8 cellular contexts compared by ENCODE assay signal in the genomic region with DNA sequence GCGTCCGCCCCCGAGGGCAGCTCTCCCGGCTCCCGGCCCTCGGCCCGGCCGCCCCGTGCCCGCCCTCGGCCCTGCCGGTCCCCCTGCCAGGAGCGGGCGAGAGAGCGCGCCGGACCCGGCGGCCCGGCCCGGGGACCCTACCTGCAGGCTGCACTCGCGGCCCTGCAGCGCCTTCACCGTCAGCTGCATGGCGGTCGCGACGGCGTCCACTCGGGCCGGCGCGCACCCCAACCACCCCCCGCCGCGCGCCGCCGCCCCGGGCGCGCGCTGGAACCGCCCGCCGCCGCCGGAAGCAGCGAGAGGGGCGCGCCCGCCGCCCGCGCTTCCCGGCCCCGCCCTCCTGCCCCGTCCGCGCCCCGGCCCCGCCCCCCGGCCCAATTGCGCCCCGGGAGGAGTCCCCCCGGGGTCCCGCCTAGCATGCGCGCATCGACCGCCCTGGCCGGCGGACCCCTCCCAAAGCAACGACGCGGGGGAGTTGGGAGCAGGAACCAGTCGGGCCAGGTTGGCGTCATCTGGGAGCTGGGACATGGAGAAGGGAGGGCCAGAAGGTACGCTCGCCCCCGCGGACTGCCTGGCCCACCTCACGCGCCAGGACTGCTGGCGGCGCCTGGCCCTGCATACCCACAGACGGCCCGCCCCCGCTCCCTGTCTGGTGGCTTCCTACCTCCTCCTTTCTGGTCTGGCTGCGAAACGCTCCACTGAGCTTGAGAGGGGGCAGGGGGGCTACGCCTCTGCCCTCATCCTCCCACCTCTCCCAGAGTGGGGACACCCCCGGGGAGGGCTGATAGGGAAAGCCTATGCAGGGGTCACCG. TPM values are rescaled to one million over a fixed set of nuclear protein-coding genes. Genes with fewer than 3 reads are reported as not detected.
DNase-seq lines count a peak whose midpoint lies in the region; ATAC-seq and TF ChIP-seq lines count a peak whose summit lies in the region.

Gene UBL4A (minus strand): TSS at position 220 of the 812 bp plus-strand sequence. CDS start 31 bp downstream, at position 189.

- H3K4me3 ChIP-seq in HAP-1 (peak within 1 kb of the TSS; percentile 69), epithelial cell of proximal tubule (ENCODE audit: low read depth, low read length) (peak within 1 kb of the TSS; percentile 64), mucosa of stomach (ENCODE audit: low read length) (peak within 1 kb of the TSS; percentile 36), stomach smooth muscle (ENCODE audit: low read length in 2 of 2) (peak within 1 kb of the TSS; percentile 46 to 74)

- peak within 1 kb of the TSS; percentile 59 for H3K9ac ChIP-seq in mucosa of stomach (ENCODE audit: low read length)
- peak within 1 kb of the TSS; percentile 22 to 55 for H3K9ac ChIP-seq in stomach smooth muscle (ENCODE audit: low read length in 2 of 2)

- in situ Hi-C loops in HAP-1 (cut with MboI; ENCODE audit: low sequenced_read_pairs): no loop called here

- no peaks in the 10 kb centered on the region for H3K9me3 Mint-ChIP-seq in CD4-positive, alpha-beta T cell

- ATAC-seq in CD4-positive, alpha-beta T cell (ENCODE audit: poor library complexity): peak; percentile 18
- no peak for ATAC-seq in GM19452 (IDR thresholded peaks at IDR 0.05; ENCODE audit: unreplicated experiment)

- H3K27me3 ChIP-seq in CD4-positive, alpha-beta T cell (ENCODE audit: control insufficient read depth, insufficient read depth, low read length): no peaks in the 10 kb centered on the region
- H3K27me3 ChIP-seq in HAP-1 (ENCODE audit: low read depth) (no peaks in the 10 kb centered on the region), mucosa of stomach (ENCODE audit: control insufficient read depth, insufficient read depth, low read length) (no peaks in the 10 kb centered on the region), stomach smooth muscle (ENCODE audit: control insufficient read depth in 1 of 2, insufficient read depth in 2 of 2, low read length in 2 of 2) (peaks cover 0 to 3% of the 10 kb centered on the region in 2 donors)

- no peaks in the 10 kb centered on the region for H3K9me3 ChIP-seq in CD4-positive, alpha-beta T cell (ENCODE audit: control insufficient read depth, low read length)
- H3K9me3 ChIP-seq in HAP-1 (no peaks in the 10 kb centered on the region), mucosa of stomach (ENCODE audit: control insufficient read depth, low read length) (no peaks in the 10 kb centered on the region), stomach smooth muscle (ENCODE audit: control insufficient read depth in 2 of 2, low read length in 2 of 2) (no peaks in the 10 kb centered on the region)

- no peak for TF ChIP-seq CTCF in CD4-positive, alpha-beta T cell (IDR thresholded peaks at IDR 0.05)
- no peak for TF ChIP-seq CTCF in epithelial cell of proximal tubule (conservative IDR thresholded peaks at IDR 0.05; ENCODE audit: low read depth, low read length)

- DNase-seq in CD4-positive, alpha-beta T cell: peak in 9 of 10 experiments; percentile 20 to 61 (median 43)
- DNase-seq in HAP-1 (ENCODE audit: low spot score in 2 of 2) (peak; percentile 60 to 84), NCI-H82 (lab: John Stamatoyannopoulos, UW) (peak; percentile 80), activated T-cell treated with anti-CD3 and anti-CD28 coated beads for 4 hours (peak; percentile 21), epithelial cell of proximal tubule (ENCODE audit: low read depth) (no peak)

- H3K36me3 ChIP-seq in HAP-1 (replicated peaks): peaks cover 48% of the 10 kb centered on the region
- H3K36me3 ChIP-seq in mucosa of stomach (ENCODE audit: control insufficient read depth, insufficient read depth, low read length): no peaks in the 10 kb centered on the region
- peaks cover 2 to 3% of the 10 kb centered on the region in 2 donors for H3K36me3 ChIP-seq in stomach smooth muscle (ENCODE audit: control insufficient read depth in 2 of 2, insufficient read depth in 2 of 2, low read length in 2 of 2)

- H3K36me3 Mint-ChIP-seq in CD4-positive, alpha-beta T cell (ENCODE audit: low read depth): peaks cover 6% of the 10 kb centered on the region

- peak within 1 kb of the TSS; percentile 88 for H3K4me3 Mint-ChIP-seq in CD4-positive, alpha-beta T cell

- peak within 1 kb of the TSS; percentile 83 for H3K27ac Mint-ChIP-seq in CD4-positive, alpha-beta T cell

- POLR2A ChIA-PET in CD4-positive, alpha-beta T cell (lab: Charles Lee): interaction anchor here (0.8 to 3.0 kb wide), 11 partner anchors 8 to 89 kb away, joined by 3 to 18 read pairs (median 4); partner anchors contain the start of genes ATP6AP1, FAM3A, PLXNA3 and RPL10

- intact Hi-C loops in CD4-positive, alpha-beta T cell (cut with DNase I, micrococcal nuclease): loop anchor here in 1 of 2 experiments (10.0 kb wide), 1 partner anchor 52 kb away; the partner anchor contains the start of gene GDI1

- H3K4me1 ChIP-seq in HAP-1 (peaks cover 27% of the 10 kb centered on the region), mucosa of stomach (ENCODE audit: control insufficient read depth, insufficient read depth, low read length) (peaks cover 24% of the 10 kb centered on the region), stomach smooth muscle (ENCODE audit: control insufficient read depth, insufficient read depth, low read length) (peaks cover 38% of the 10 kb centered on the region)

- H3K27me3 Mint-ChIP-seq in CD4-positive, alpha-beta T cell: no peaks in the 10 kb centered on the region

- CTCF ChIA-PET in CD4-positive, alpha-beta T cell (lab: Charles Lee): no interaction called here

- peaks cover 14% of the 10 kb centered on the region for H3K4me1 Mint-ChIP-seq in CD4-positive, alpha-beta T cell (ENCODE audit: low read depth)

- peak within 1 kb of the TSS; percentile 67 for H3K27ac ChIP-seq in CD4-positive, alpha-beta T cell (ENCODE audit: low read depth, low read length)
- H3K27ac ChIP-seq in stomach smooth muscle (ENCODE audit: low read length): peak within 1 kb of the TSS; percentile 60

RNA-seq across cellular contexts. Expression of gene UBL4A, which starts in this region (rescaled TPM):
- total RNA-seq in CD4-positive, alpha-beta T cell: 1 to 10 TPM; 6.6 to 8.9 TPM
- total RNA-seq in epithelial cell of proximal tubule: 39.4 and 65.5 TPM in 2 replicates
